1 cellular context compared by ENCODE assay signal in genomic region chr21:32426592-32427051, GRCh38.
TF ChIP-seq lines count a peak whose summit lies in the region.

No MANE protein-coding gene starts in this region.

TF ChIP-seq in K562, 482 proteins besides CTCF, POLR2A, EP300 and RAD21:
- no peak for TF ChIP-seq MCM7 (IDR thresholded peaks at IDR 0.05)
TF ChIP-seq in K562: peak in this region for 0.
